ENCODE assay signal across 29 cellular contexts in the genomic region with DNA sequence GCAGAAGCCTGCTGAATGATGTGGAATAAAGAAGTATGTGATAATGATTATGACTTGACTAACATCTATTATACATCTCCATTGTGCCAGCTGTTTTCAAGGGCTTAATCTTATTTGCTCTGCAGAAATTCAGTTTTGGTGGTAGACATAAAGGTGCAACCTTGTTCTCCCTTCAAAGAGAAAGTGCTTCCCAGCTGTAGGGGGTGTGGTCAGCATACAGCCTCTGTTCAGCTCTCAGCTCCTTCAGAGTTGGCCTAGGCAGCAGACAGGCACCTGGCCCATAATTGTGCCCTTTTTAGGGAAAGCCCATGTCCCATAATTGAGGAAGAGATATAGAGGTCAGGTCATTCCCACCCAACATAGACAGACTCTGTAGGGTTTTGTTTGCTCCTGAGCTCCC.
"Had no signal": no experiment of that assay in that cellular context is flagged by ENCODE, and none has a peak within 500 bp of the region (broad histone marks: within the 10 kb centered on the region; RNA-seq: fewer than 3 reads in every experiment).

No MANE protein-coding gene starts in this region.

- FAIRE-seq: colon, frontal cortex had no signal

- H3K4me1 ChIP-seq: adrenal gland, body of pancreas had no signal

- H3K9me3 ChIP-seq: adrenal gland, body of pancreas had no signal

- H3K27ac ChIP-seq: adrenal gland, body of pancreas had no signal

- H3K36me3 ChIP-seq: adrenal gland had no signal

- DNase-seq: activated CD4-positive, alpha-beta memory T cell treated with anti-CD3 and anti-CD28 coated beads for 36 hours; activated CD4-positive, alpha-beta T cell treated with anti-CD3 and anti-CD28 coated beads for 36 hours; activated CD4-positive, alpha-beta T cell treated with anti-CD3 and anti-CD28 coated beads, Interleukin-2, amount 10 ng/mL, durations not matched to agents 24 days and 14 days; activated CD4-positive, CD25-positive, alpha-beta regulatory T cell; activated CD4-positive, CD25-positive, alpha-beta regulatory T cell treated with anti-CD3 and anti-CD28 coated beads, Interleukin-2, amount 50 U/mL, for 72 hours; activated CD8-positive, alpha-beta memory T cell treated with anti-CD3 and anti-CD28 coated beads, Interleukin-2, amount 10 ng/mL, durations not matched to agents 7 days and 5 days; activated CD8-positive, alpha-beta memory T cell treated with anti-CD3 and anti-CD28 coated beads, Interleukin-2, amount 50 U/mL, for 4 hours; activated CD8-positive, alpha-beta T cell treated with anti-CD3 and anti-CD28 coated beads, Interleukin-2, amount 10 ng/mL, durations not matched to agents 7 days and 5 days; activated effector memory CD4-positive, alpha-beta T cell treated with anti-CD3 and anti-CD28 coated beads, Interleukin-2, amount 50 U/mL, for 16 hours; activated naive CD4-positive, alpha-beta T cell treated with anti-CD3 and anti-CD28 coated beads for 36 hours; activated naive CD8-positive, alpha-beta T cell treated with anti-CD3 and anti-CD28 coated beads for 36 hours; activated naive CD8-positive, alpha-beta T cell treated with anti-CD3 and anti-CD28 coated beads, Interleukin-2, amount 50 U/mL, for 24 hours; activated T-cell treated with anti-CD3 and anti-CD28 coated beads, Interleukin-2, amount 50 U/mL, for 1 hour; activated T-cell treated with anti-CD3 and anti-CD28 coated beads, Interleukin-2, amount 50 U/mL, for 48 hours; adrenal gland; amygdala; aorta; body of pancreas; caudate nucleus; cortex of kidney; dermis blood vessel endothelial cell; effector CD8-positive, alpha-beta T cell; endodermal cell; foreskin fibroblast; head of caudate nucleus; hippocampal formation had no signal

- H3K4me3 ChIP-seq: adrenal gland, body of pancreas had no signal

- H3K27me3 ChIP-seq: body of pancreas had no signal

- ATAC-seq: activated CD4-positive, alpha-beta T cell treated with anti-CD3 and anti-CD28 coated beads for 36 hours; activated CD8-positive, alpha-beta memory T cell treated with anti-CD3 and anti-CD28 coated beads, Interleukin-2, amount 10 ng/mL, durations not matched to agents 7 days and 5 days; activated CD8-positive, alpha-beta T cell treated with anti-CD3 and anti-CD28 coated beads, Interleukin-2, amount 10 ng/mL, durations not matched to agents 7 days and 5 days; activated naive CD8-positive, alpha-beta T cell treated with anti-CD3 and anti-CD28 coated beads, Interleukin-2, amount 50 U/mL, for 24 hours; body of pancreas; esophagus mucosa had no signal
